ENCODE assay signal across 21 cellular contexts in genomic region chr15:71215126-71215894, GRCh38.
DNase-seq lines count a peak whose midpoint lies in the region; ATAC-seq and TF ChIP-seq lines count a peak whose summit lies in the region.
"Had no signal": no experiment of that assay in that cellular context is flagged by ENCODE, and none has a peak within 500 bp of the region (broad histone marks: within the 10 kb centered on the region; RNA-seq: fewer than 3 reads in every experiment).

No MANE protein-coding gene starts in this region.

- H4K91ac ChIP-seq in H9 (ENCODE audit: insufficient read length, low read depth, low read length) = no peak overlapping the region

- H4K8ac ChIP-seq in H9 (replicated peaks; ENCODE audit: insufficient read length, low read depth, low read length) (no peak overlapping the region), mesendoderm (ENCODE audit: low read depth, low read length) (no peak overlapping the region)

- no peak overlapping the region for H3K56ac ChIP-seq in H9 (ENCODE audit: insufficient read length, low read depth, low read length)
- peak overlapping the region; percentile 34 for H3K56ac ChIP-seq in mesendoderm (ENCODE audit: low read length)

- ATAC-seq in WTC11 (peak; percentile 88), HG03571 (IDR thresholded peaks at IDR 0.05; ENCODE audit: unreplicated experiment) (no peak)
- ATAC-seq: Panc1 had no signal

- H3K27me3 ChIP-seq in H9 (ENCODE audit: insufficient read depth, low read length) (no peaks in the 10 kb centered on the region), mesendoderm (ENCODE audit: insufficient read depth, low read length, poor library complexity) (no peaks in the 10 kb centered on the region)
- H3K27me3 ChIP-seq: MG63 had no signal

- no peak overlapping the region for H3K9ac ChIP-seq in H9 (ENCODE audit: extremely low read depth, insufficient read length, low read length)
- H3K9ac ChIP-seq in mesendoderm (ENCODE audit: low read length) = no peak overlapping the region

- H2BK20ac ChIP-seq in H9 (ENCODE audit: low read depth, low read length, poor library complexity, severe bottlenecking) = no peak overlapping the region

- H4K20me1 ChIP-seq in H9 (ENCODE audit: control insufficient read depth, insufficient read depth, insufficient read length) = no peaks in the 10 kb centered on the region

- no CpG with 5 or more reads among the region's 51 CpGs for WGBS in H9 (ENCODE audit: extremely low coverage, insufficient read length, low lambda C conversion rate)
- no CpG with 5 or more reads among the region's 51 CpGs for WGBS in mesendoderm (ENCODE audit: extremely low coverage, insufficient coverage, low lambda C conversion rate)

- H3K4me3 Mint-ChIP-seq in H9 (no peak overlapping the region), WTC11 (no peak overlapping the region)
- H3K4me3 Mint-ChIP-seq: HFFc6 had no signal

- POLR2A ChIA-PET in WTC11 (lab: Charles Lee) = no interaction called here

- H3K36me3 Mint-ChIP-seq in H9 (ENCODE audit: insufficient read depth in 1 of 3, low read depth in 3 of 3) = peaks cover 0 to 3% (median 0%) of the 10 kb centered on the region in 3 experiments; a peak in 2 of 7 replicates
- H3K36me3 Mint-ChIP-seq in WTC11 = no peaks in the 10 kb centered on the region

- no peaks in the 10 kb centered on the region for H3K23me2 ChIP-seq in H9 (ENCODE audit: insufficient read length, low read depth, low read length, poor library complexity, severe bottlenecking)

- no peak overlapping the region for H2BK12ac ChIP-seq in H9 (ENCODE audit: insufficient read length, low read depth, low read length)

- no peaks in the 10 kb centered on the region for H3K36me3 ChIP-seq in mesendoderm (ENCODE audit: control insufficient read depth, insufficient read depth, low read length)
- H3K36me3 ChIP-seq: HAP-1 had no signal

- H3K27ac Mint-ChIP-seq in H9 (no peak overlapping the region; a peak in 1 of 7 replicates), WTC11 (no peak overlapping the region; the same call in 1 of the 2 replicates)
- H3K27ac Mint-ChIP-seq: HFFc6 had no signal

- H3K27ac ChIP-seq in H9 (ENCODE audit: insufficient read length, low read depth, low read length) (no peak overlapping the region), mesendoderm (ENCODE audit: low read depth, low read length) (no peak overlapping the region)

- H3T11ph ChIP-seq in H9 (ENCODE audit: low read length) = no peak overlapping the region

- H3K9me3 Mint-ChIP-seq in H9 (no peaks in the 10 kb centered on the region; a peak in 1 of 5 replicates), WTC11 (peaks cover 16% of the 10 kb centered on the region)

- CTCF ChIA-PET in WTC11 (lab: Charles Lee) = interaction anchor here (1.5 kb wide), 1 partner anchor 42 kb away, joined by 4 read pairs; no protein-coding TSS in a partner anchor

- no peak overlapping the region for H3K14ac ChIP-seq in H9 (ENCODE audit: insufficient read depth, low read length)

- H3K4me3 ChIP-seq in mesendoderm (ENCODE audit: low read length) = no peak overlapping the region
- H3K4me3 ChIP-seq: HAP-1, MG63 had no signal

- H3K23ac ChIP-seq in H9 (ENCODE audit: insufficient read length, low read depth, low read length) (no peak overlapping the region), mesendoderm (ENCODE audit: low read length) (no peak overlapping the region)

- H3K9me3 ChIP-seq in H9 (ENCODE audit: control insufficient read depth, low read depth, low read length) = no peaks in the 10 kb centered on the region
- H3K9me3 ChIP-seq: HAP-1, MG63 had no signal

- H2BK15ac ChIP-seq in H9 (ENCODE audit: low read depth, low read length) (no peak overlapping the region), mesendoderm (replicated peaks; ENCODE audit: low read depth) (no peak overlapping the region)

- no peaks in the 10 kb centered on the region for H3K79me1 ChIP-seq in H9 (ENCODE audit: insufficient read depth, low read depth, low read length, poor library complexity, severe bottlenecking)
- no peaks in the 10 kb centered on the region for H3K79me1 ChIP-seq in mesendoderm (ENCODE audit: low read length)

- no peak overlapping the region for H3K4me2 ChIP-seq in H9 (ENCODE audit: insufficient read depth, insufficient read length, low read length)
- no peak overlapping the region for H3K4me2 ChIP-seq in mesendoderm (ENCODE audit: low read length)

- H4K5ac ChIP-seq in H9 (ENCODE audit: insufficient read length, low read depth, low read length) = no peak overlapping the region
- no peak overlapping the region for H4K5ac ChIP-seq in mesendoderm (ENCODE audit: low read length)

- no peak overlapping the region for H3K4ac ChIP-seq in H9 (ENCODE audit: low read depth, low read length)
- no peak overlapping the region for H3K4ac ChIP-seq in mesendoderm (ENCODE audit: low read depth, low read length)

- H3K27me3 Mint-ChIP-seq in H9 (ENCODE audit: low read depth) (no peaks in the 10 kb centered on the region), WTC11 (ENCODE audit: low read depth) (peaks cover 29% of the 10 kb centered on the region)

- no peak overlapping the region for H2BK5ac ChIP-seq in H9 (ENCODE audit: insufficient read length, low read length)
- no peak overlapping the region for H2BK5ac ChIP-seq in mesendoderm (ENCODE audit: low read length)

- H2AK5ac ChIP-seq in H9 (ENCODE audit: insufficient read length, low read length) = no peak overlapping the region
- no peak overlapping the region for H2AK5ac ChIP-seq in mesendoderm (ENCODE audit: low read length)

- H3K4me1 ChIP-seq in H9 (ENCODE audit: insufficient read depth, low read length) (no peaks in the 10 kb centered on the region), mesendoderm (ENCODE audit: control insufficient read depth, low read depth, low read length) (no peaks in the 10 kb centered on the region)

- TF ChIP-seq CTCF in H9 (conservative IDR thresholded peaks at IDR 0.05) (no peak), WTC11 (IDR thresholded peaks at IDR 0.05) (no peak)

- H2BK120ac ChIP-seq in H9 (ENCODE audit: low read depth, low read length, poor library complexity, severe bottlenecking) = no peak overlapping the region
- no peak overlapping the region for H2BK120ac ChIP-seq in mesendoderm (ENCODE audit: low read depth, low read length)

- H3K18ac ChIP-seq in H9 (ENCODE audit: insufficient read length, low read depth, low read length) (no peak overlapping the region), mesendoderm (ENCODE audit: low read length) (no peak overlapping the region)

- no peak overlapping the region for H2AFZ ChIP-seq in H9 (ENCODE audit: low read length)

- DNase-seq in H9 = peak; percentile 65
- peak; percentile 44 for DNase-seq in WTC11 (ENCODE audit: low spot score)
- no peak for DNase-seq in mesendoderm
- DNase-seq in retina = peak; percentile 36
- no peak for DNase-seq in EL
- no peak for DNase-seq in DMS153 treated with DMSO at 0.1 percent for 48 hours (lab: John Stamatoyannopoulos, UW; ENCODE audit: unreplicated experiment)
- no peak for DNase-seq in MV-4-11 (lab: John Stamatoyannopoulos, UW)
- DNase-seq: Calu3, DND-41, HFFc6, KG1, MG63, NCI-H1694, NCI-H2029 treated with DMSO at 0.1 percent for 48 hours, NCI-H2227 treated with DMSO at 0.1 percent for 48 hours, NCI-H510A, NCI-H69, SHP77 treated with DMSO at 0.1 percent for 48 hours had no signal

- H3K79me2 ChIP-seq in H9 (ENCODE audit: insufficient read depth, low read length) = no peaks in the 10 kb centered on the region
- H3K79me2 ChIP-seq in mesendoderm (ENCODE audit: control insufficient read depth, insufficient read depth, low read length) = no peaks in the 10 kb centered on the region

- peaks cover 10 to 11% of the 10 kb centered on the region in 2 experiments for H3K4me1 Mint-ChIP-seq in H9
- H3K4me1 Mint-ChIP-seq in WTC11 = peaks cover 5% of the 10 kb centered on the region; the same call in 1 of the 2 replicates

TF ChIP-seq in WTC11, 78 proteins besides CTCF, POLR2A, EP300 and RAD21:
- TF ChIP-seq CBFB (CRISPR knock-in tag; IDR thresholded peaks at IDR 0.05; ENCODE audit: low read depth) (no peak), MAX (CRISPR knock-in tag; IDR thresholded peaks at IDR 0.05) (peak; percentile 67; the same call in 1 of the 2 replicates), FOXK1 (CRISPR knock-in tag; IDR thresholded peaks at IDR 0.05) (no peak; the same call in 1 of the 2 replicates), CREB1 (CRISPR knock-in tag; IDR thresholded peaks at IDR 0.05) (no peak), JAZF1 (CRISPR knock-in tag; IDR thresholded peaks at IDR 0.05) (no peak), ZBTB21 (CRISPR knock-in tag; IDR thresholded peaks at IDR 0.05; ENCODE audit: borderline replicate concordance) (no peak), TEAD1 (CRISPR knock-in tag; IDR thresholded peaks at IDR 0.05) (peak; percentile 61; the same call in 1 of the 2 replicates)
- TF ChIP-seq, protein P1, sequence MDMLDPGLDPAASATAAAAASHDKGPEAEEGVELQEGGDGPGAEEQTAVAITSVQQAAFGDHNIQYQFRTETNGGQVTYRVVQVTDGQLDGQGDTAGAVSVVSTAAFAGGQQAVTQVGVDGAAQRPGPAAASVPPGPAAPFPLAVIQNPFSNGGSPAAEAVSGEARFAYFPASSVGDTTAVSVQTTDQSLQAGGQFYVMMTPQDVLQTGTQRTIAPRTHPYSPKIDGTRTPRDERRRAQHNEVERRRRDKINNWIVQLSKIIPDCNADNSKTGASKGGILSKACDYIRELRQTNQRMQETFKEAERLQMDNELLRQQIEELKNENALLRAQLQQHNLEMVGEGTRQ (CRISPR knock-in tag; IDR thresholded peaks at IDR 0.05) = peak; percentile 76
- TF ChIP-seq, protein P2, sequence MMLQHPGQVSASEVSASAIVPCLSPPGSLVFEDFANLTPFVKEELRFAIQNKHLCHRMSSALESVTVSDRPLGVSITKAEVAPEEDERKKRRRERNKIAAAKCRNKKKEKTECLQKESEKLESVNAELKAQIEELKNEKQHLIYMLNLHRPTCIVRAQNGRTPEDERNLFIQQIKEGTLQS (CRISPR knock-in tag; conservative IDR thresholded peaks at IDR 0.05) = no peak
- TF ChIP-seq, protein P3, sequence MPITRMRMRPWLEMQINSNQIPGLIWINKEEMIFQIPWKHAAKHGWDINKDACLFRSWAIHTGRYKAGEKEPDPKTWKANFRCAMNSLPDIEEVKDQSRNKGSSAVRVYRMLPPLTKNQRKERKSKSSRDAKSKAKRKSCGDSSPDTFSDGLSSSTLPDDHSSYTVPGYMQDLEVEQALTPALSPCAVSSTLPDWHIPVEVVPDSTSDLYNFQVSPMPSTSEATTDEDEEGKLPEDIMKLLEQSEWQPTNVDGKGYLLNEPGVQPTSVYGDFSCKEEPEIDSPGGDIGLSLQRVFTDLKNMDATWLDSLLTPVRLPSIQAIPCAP (CRISPR knock-in tag; IDR thresholded peaks at IDR 0.05) = peak; percentile 49; the same call in 1 of the 2 replicates

Comparison
In these comparisons a context has a peak if more than half of its experiments do, and no peak if none do; other contexts are left out.
1. DNase-seq: peak in H9 (single experiment), WTC11 (single experiment) and retina (single experiment); none in mesendoderm (single experiment), EL (single experiment), DMS153 treated with DMSO at 0.1 percent for 48 hours (single experiment) and MV-4-11 (single experiment).